Comparison of ENCODE assay signal across 18 cellular contexts in the genomic region with DNA sequence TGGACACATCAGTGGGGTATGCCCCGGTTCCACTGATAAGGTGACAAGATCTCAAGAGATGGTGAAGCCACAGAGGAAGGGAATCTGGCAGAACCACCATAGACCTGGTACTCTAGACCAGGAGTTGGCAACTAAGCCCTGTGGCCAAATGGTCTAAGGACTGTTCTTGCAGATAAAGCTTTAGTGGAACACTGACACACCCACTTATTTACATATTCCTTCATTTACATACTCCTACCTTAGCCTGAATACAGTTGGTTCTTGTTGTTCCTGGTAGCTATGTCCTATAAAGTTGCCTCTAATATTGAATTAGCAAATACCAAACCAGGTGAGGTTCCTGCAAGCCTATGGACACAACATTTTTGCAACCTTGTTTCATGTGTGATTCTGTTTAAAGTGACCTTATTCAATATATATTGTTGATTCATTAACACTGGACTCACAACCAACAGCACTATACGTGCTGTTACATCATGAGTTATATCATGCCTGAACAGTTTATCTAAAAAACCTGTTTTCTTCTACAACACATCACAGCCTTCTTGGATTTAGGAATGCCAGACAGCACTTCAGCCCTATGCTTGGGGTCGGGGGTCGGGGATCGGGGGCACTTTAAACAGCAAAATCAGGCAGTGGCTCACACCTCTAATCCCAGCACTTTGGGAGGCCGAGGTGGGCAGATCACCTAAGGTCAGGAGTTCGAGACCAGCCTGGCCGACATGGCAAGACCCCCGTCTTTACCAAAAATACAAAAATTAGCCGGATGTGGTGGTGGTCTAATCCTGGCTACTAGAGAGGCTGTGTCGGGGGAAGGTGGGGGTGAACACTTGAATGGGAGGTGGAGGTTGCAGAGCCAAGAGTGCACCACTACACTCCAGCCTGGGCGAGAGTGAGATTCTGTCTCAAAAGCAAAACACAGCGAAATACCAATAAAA. TPM values are rescaled to one million over a fixed set of nuclear protein-coding genes. Genes with fewer than 3 reads are reported as not detected.
DNase-seq lines count a peak whose midpoint lies in the region; ATAC-seq, FAIRE-seq and TF ChIP-seq lines count a peak whose summit lies in the region.
"Had no signal": no experiment of that assay in that cellular context is flagged by ENCODE, and none has a peak within 500 bp of the region (broad histone marks: within the 10 kb centered on the region; RNA-seq: fewer than 3 reads in every experiment).

No MANE protein-coding gene starts in this region.

- no peaks in the 10 kb centered on the region for H3K9me3 Mint-ChIP-seq in activated CD4-positive, alpha-beta T cell treated with anti-CD3 and anti-CD28 coated beads, Interleukin-2, amount 10 ng/mL, durations not matched to agents 24 days and 14 days
- H3K9me3 Mint-ChIP-seq in activated CD8-positive, alpha-beta T cell treated with anti-CD3 and anti-CD28 coated beads for 36 hours = peaks cover 4% of the 10 kb centered on the region
- no peaks in the 10 kb centered on the region for H3K9me3 Mint-ChIP-seq in nephron
- H3K9me3 Mint-ChIP-seq: endodermal cell had no signal

- H3K36me3 Mint-ChIP-seq in activated CD4-positive, alpha-beta T cell treated with anti-CD3 and anti-CD28 coated beads, Interleukin-2, amount 10 ng/mL, durations not matched to agents 24 days and 14 days (ENCODE audit: low read depth) = peaks cover 17% of the 10 kb centered on the region
- peaks cover 28% of the 10 kb centered on the region for H3K36me3 Mint-ChIP-seq in activated CD8-positive, alpha-beta T cell treated with anti-CD3 and anti-CD28 coated beads for 36 hours (ENCODE audit: low read depth)
- H3K36me3 Mint-ChIP-seq in nephron (ENCODE audit: low read depth) = no peaks in the 10 kb centered on the region

- no peak for FAIRE-seq in RCC 7860 (lab: Jason Lieb, UNC)
- FAIRE-seq: A549, H54 had no signal

- no peak for ATAC-seq in activated CD8-positive, alpha-beta T cell treated with anti-CD3 and anti-CD28 coated beads for 36 hours
- ATAC-seq in left lobe of liver (no peak), Right ventricle myocardium superior (ENCODE audit: poor library complexity) (no peak)
- ATAC-seq: A549, left lung, upper lobe of right lung had no signal

- intact Hi-C loops in activated CD4-positive, alpha-beta T cell treated with anti-CD3 and anti-CD28 coated beads, Interleukin-2, amount 10 ng/mL, durations not matched to agents 24 days and 14 days (cut with micrococcal nuclease) = loop anchor here (5.0 kb wide), 1 partner anchor 65 kb away; the partner anchor contains the start of gene CMTR1
- intact Hi-C loops in activated CD8-positive, alpha-beta T cell treated with anti-CD3 and anti-CD28 coated beads for 36 hours (cut with micrococcal nuclease) = loop anchor here (5.0 kb wide), 1 partner anchor 55 kb away; no protein-coding TSS in a partner anchor
- intact Hi-C loops in Right ventricle myocardium superior (cut with DNase I) = no loop called here

- peak overlapping the region; percentile 66 for H3K27ac Mint-ChIP-seq in activated CD4-positive, alpha-beta T cell treated with anti-CD3 and anti-CD28 coated beads, Interleukin-2, amount 10 ng/mL, durations not matched to agents 24 days and 14 days
- H3K27ac Mint-ChIP-seq in activated CD8-positive, alpha-beta T cell treated with anti-CD3 and anti-CD28 coated beads for 36 hours = peak overlapping the region; percentile 32
- no peak overlapping the region for H3K27ac Mint-ChIP-seq in nephron
- H3K27ac Mint-ChIP-seq: endodermal cell had no signal

- H3K27me3 Mint-ChIP-seq in activated CD4-positive, alpha-beta T cell treated with anti-CD3 and anti-CD28 coated beads, Interleukin-2, amount 10 ng/mL, durations not matched to agents 24 days and 14 days = no peaks in the 10 kb centered on the region
- H3K27me3 Mint-ChIP-seq in activated CD8-positive, alpha-beta T cell treated with anti-CD3 and anti-CD28 coated beads for 36 hours = no peaks in the 10 kb centered on the region
- peaks cover 19% of the 10 kb centered on the region for H3K27me3 Mint-ChIP-seq in nephron (ENCODE audit: low read depth)

- POLR2A ChIA-PET in activated CD8-positive, alpha-beta T cell treated with anti-CD3 and anti-CD28 coated beads for 36 hours (lab: Charles Lee) = interaction anchor here (1.5 to 9.6 kb wide), 3 partner anchors 17 to 20 kb away, joined by 3 to 109 read pairs (median 40); no protein-coding TSS in a partner anchor

- DNase-seq in activated CD4-positive, alpha-beta T cell treated with anti-CD3 and anti-CD28 coated beads, Interleukin-2, amount 10 ng/mL, durations not matched to agents 24 days and 14 days = no peak
- DNase-seq in activated CD4-positive, alpha-beta T cell treated with anti-CD3 and anti-CD28 coated beads, Interleukin-2, amount 50 U/mL, for 48 hours = no peak
- DNase-seq in LNCaP clone FGC (ENCODE audit: low read depth) (peak; percentile 27), RCC 7860 (ENCODE audit: low spot score) (no peak), left lobe of liver (ENCODE audit: low spot score) (no peak), Right ventricle myocardium superior (no peak)
- DNase-seq in activated CD8-positive, alpha-beta T cell treated with anti-CD3 and anti-CD28 coated beads for 36 hours = no peak
- DNase-seq: endodermal cell; left lung; MG63; NCI-H2107; SJCRH30; stimulated activated naive CD4-positive, alpha-beta T cell; upper lobe of right lung had no signal

- TF ChIP-seq CTCF in LNCaP clone FGC (IDR thresholded peaks at IDR 0.05; ENCODE audit: control insufficient read depth, extremely low read depth, insufficient read depth) = no peak
- no peak for TF ChIP-seq CTCF in activated CD8-positive, alpha-beta T cell treated with anti-CD3 and anti-CD28 coated beads for 36 hours (IDR thresholded peaks at IDR 0.05)
- TF ChIP-seq CTCF in nephron (IDR thresholded peaks at IDR 0.05; ENCODE audit: unreplicated experiment in 3 of 3) = no peak

- CTCF ChIA-PET in activated CD8-positive, alpha-beta T cell treated with anti-CD3 and anti-CD28 coated beads for 36 hours (lab: Charles Lee) = interaction anchor here (2.4 to 4.7 kb wide), 2 partner anchors 20 to 69 kb away, joined by 7 to 33 read pairs; no protein-coding TSS in a partner anchor

- H3K4me1 Mint-ChIP-seq in activated CD4-positive, alpha-beta T cell treated with anti-CD3 and anti-CD28 coated beads, Interleukin-2, amount 10 ng/mL, durations not matched to agents 24 days and 14 days = peaks cover 62% of the 10 kb centered on the region
- H3K4me1 Mint-ChIP-seq in activated CD8-positive, alpha-beta T cell treated with anti-CD3 and anti-CD28 coated beads for 36 hours (ENCODE audit: low read depth) = peaks cover 86% of the 10 kb centered on the region
- peaks cover 26% of the 10 kb centered on the region for H3K4me1 Mint-ChIP-seq in nephron

- H3K4me3 Mint-ChIP-seq in activated CD4-positive, alpha-beta T cell treated with anti-CD3 and anti-CD28 coated beads, Interleukin-2, amount 10 ng/mL, durations not matched to agents 24 days and 14 days = peak overlapping the region; percentile 23
- peak overlapping the region; percentile 7 for H3K4me3 Mint-ChIP-seq in activated CD8-positive, alpha-beta T cell treated with anti-CD3 and anti-CD28 coated beads for 36 hours
- H3K4me3 Mint-ChIP-seq in nephron = peak overlapping the region; percentile 53 to 61 (median 55)

- H3K4me3 ChIP-seq in LNCaP clone FGC (ENCODE audit: low read depth, low read length) = no peak overlapping the region
- H3K4me3 ChIP-seq: A549, left lung, MG63, prostate gland, SJCRH30, upper lobe of right lung had no signal

RNA-seq across cellular contexts. Expression of gene CCDC167, which starts 2.5 kb away (rescaled TPM):
- total RNA-seq in activated CD4-positive, alpha-beta T cell treated with anti-CD3 and anti-CD28 coated beads, Interleukin-2, amount 10 ng/mL, durations not matched to agents 24 days and 14 days = 59.1 and 62.4 TPM in 2 replicates
- 10 to 100 TPM; 63.7 to 68.1 TPM for total RNA-seq in activated CD8-positive, alpha-beta T cell treated with anti-CD3 and anti-CD28 coated beads for 36 hours
- total RNA-seq in left lobe of liver (25.1 TPM), Right ventricle myocardium superior (24.4 TPM)

Comparison
In these comparisons a context has a peak if more than half of its experiments do, and no peak if none do; other contexts are left out.
1. H3K27ac Mint-ChIP-seq: peak in activated CD4-positive, alpha-beta T cell treated with anti-CD3 and anti-CD28 coated beads, Interleukin-2, amount 10 ng/mL, durations not matched to agents 24 days and 14 days (single experiment) and activated CD8-positive, alpha-beta T cell treated with anti-CD3 and anti-CD28 coated beads for 36 hours (single experiment); none in nephron (0 of 3).
2. Peak in every context shown above with its lines, with median percentiles within 50 percentile points of each other: H3K4me3 Mint-ChIP-seq.